ENCODE assay signal across 24 cellular contexts in genomic region chr7:3056713-3057388, GRCh38. TPM values are rescaled to one million over a fixed set of nuclear protein-coding genes. Genes with fewer than 3 reads are reported as not detected.
A peak's percentile ranks its signal among the peaks of the same experiment; 100 is the strongest.
DNase-seq lines count a peak whose midpoint lies in the region; ATAC-seq, FAIRE-seq and TF ChIP-seq lines count a peak whose summit lies in the region.
"Had no signal": no experiment of that assay in that cellular context is flagged by ENCODE, and none has a peak within 500 bp of the region (broad histone marks: within the 10 kb centered on the region; RNA-seq: fewer than 3 reads in every experiment).

No MANE protein-coding gene starts in this region.

- H2AFZ ChIP-seq in HepG2 (ENCODE audit: low read length), result no peak overlapping the region

- H4K20me1 ChIP-seq in HepG2 (ENCODE audit: insufficient read depth, low read length), result no peaks in the 10 kb centered on the region
- H4K20me1 ChIP-seq: BLaER1 had no signal

- H3K27ac ChIP-seq in HepG2 (ENCODE audit: extremely low read length, insufficient read depth, low read length), result no peak overlapping the region
- no peak overlapping the region for H3K27ac ChIP-seq in right lobe of liver
- H3K27ac ChIP-seq in muscle layer of duodenum (ENCODE audit: low read length), result no peak overlapping the region
- H3K27ac ChIP-seq: BLaER1, colonic mucosa, lower lobe of right lung, skin epidermis, uterus had no signal

- H3K4me3 ChIP-seq in HepG2 (replicated peaks in 1 of 3; ENCODE audit: insufficient read depth in 1 of 3, low read depth in 2 of 3, low read length in 3 of 3), result peak overlapping the region in 1 of 3 experiments; percentile 0; a peak in 1 of 6 replicates
- no peak overlapping the region for H3K4me3 ChIP-seq in right lobe of liver
- H3K4me3 ChIP-seq in muscle layer of duodenum (ENCODE audit: low read depth in 1 of 2, low read length in 2 of 2), result peak overlapping the region; percentile 27 to 32
- H3K4me3 ChIP-seq: BLaER1, colonic mucosa, lower lobe of right lung, skin epidermis, uterus had no signal

- in situ Hi-C loops in HepG2 (cut with HindIII; ENCODE audit: extremely low pct_ligation_motif_present, low pct_unique_long_range_greater_than_20kb), result no loop called here

- peak overlapping the region; percentile 54 for H3K4me2 ChIP-seq in HepG2 (ENCODE audit: low read depth, low read length)
- H3K4me2 ChIP-seq: BLaER1 had no signal

- H3K27me3 ChIP-seq in HepG2 (ENCODE audit: control insufficient read depth in 1 of 2, insufficient read depth in 2 of 2, low read length in 2 of 2), result peaks cover 5 to 32% of the 10 kb centered on the region in 2 experiments; a peak in 3 of 5 replicates
- no peaks in the 10 kb centered on the region for H3K27me3 ChIP-seq in right lobe of liver
- no peaks in the 10 kb centered on the region for H3K27me3 ChIP-seq in muscle layer of duodenum (ENCODE audit: low read depth, low read length)
- H3K27me3 ChIP-seq: BLaER1, colonic mucosa, uterus had no signal

- no peak for ATAC-seq in HepG2
- ATAC-seq in right lobe of liver, result no peak
- ATAC-seq: lower lobe of right lung; stimulated activated naive CD8-positive, alpha-beta T cell treated with anti-CD3 and anti-CD28 coated beads, Interleukin-15, amount 100 ng/mL, for 72 hours had no signal

- TF ChIP-seq CTCF in HepG2 (CRISPR knock-in tag; IDR thresholded peaks at IDR 0.05) (no peak), right lobe of liver (IDR thresholded peaks at IDR 0.05) (no peak)

- no peaks in the 10 kb centered on the region for H3K79me2 ChIP-seq in HepG2 (ENCODE audit: insufficient read depth, low read length)

- H3K36me3 ChIP-seq in HepG2 (replicated peaks in 1 of 2; ENCODE audit: control insufficient read depth in 1 of 2, insufficient read depth in 2 of 2, low read length in 2 of 2), result no peaks in the 10 kb centered on the region
- H3K36me3 ChIP-seq in right lobe of liver, result no peaks in the 10 kb centered on the region
- H3K36me3 ChIP-seq in muscle layer of duodenum (ENCODE audit: control insufficient read depth in 1 of 2, insufficient read depth in 2 of 2, low read length in 2 of 2), result no peaks in the 10 kb centered on the region
- H3K36me3 ChIP-seq: BLaER1, colonic mucosa, lower lobe of right lung, uterus had no signal

- no peak for FAIRE-seq in HepG2 (lab: Jason Lieb, UNC)
- FAIRE-seq: endometrium, H54 had no signal

- TF ChIP-seq POLR2A in HepG2 (IDR thresholded peaks at IDR 0.05; ENCODE audit: insufficient read depth in 1 of 2, low read depth in 2 of 2, low read length in 2 of 2), result no peak
- TF ChIP-seq POLR2A in right lobe of liver (IDR thresholded peaks at IDR 0.05), result no peak

- no peak for TF ChIP-seq EP300 in HepG2 (IDR thresholded peaks at IDR 0.05; ENCODE audit: low read depth in 2 of 2, low read length in 2 of 2)
- TF ChIP-seq EP300 in HepG2 (CRISPR knock-in tag; IDR thresholded peaks at IDR 0.05; ENCODE audit: borderline replicate concordance), result no peak

- no TSS peak for BruUV-seq in HepG2 (replicated peaks; lab: Mats Ljungman, UMichigan)

- TF ChIP-seq RAD21 in HepG2 (CRISPR knock-in tag; IDR thresholded peaks at IDR 0.05), result no peak

- POLR2A ChIA-PET in HepG2 (lab: Yijun Ruan, JAX), result no interaction called here

- CTCF ChIA-PET in HepG2 (lab: Yijun Ruan, JAX; ENCODE audit: low intra/inter-chr PET ratio, low total read pairs), result no interaction called here

- H3K9me3 ChIP-seq in HepG2 (ENCODE audit: low read length) (peaks cover 5% of the 10 kb centered on the region; the same call in 1 of the 2 replicates), right lobe of liver (no peaks in the 10 kb centered on the region), muscle layer of duodenum (ENCODE audit: control insufficient read depth in 1 of 2, low read length in 2 of 2) (peaks cover 0 to 13% of the 10 kb centered on the region in 2 donors)
- H3K9me3 ChIP-seq: colonic mucosa, lower lobe of right lung, uterus had no signal

- no peak overlapping the region for H3K9ac ChIP-seq in HepG2 (ENCODE audit: insufficient read depth, low read depth, low read length)
- H3K9ac ChIP-seq: BLaER1 had no signal

- H3K4me1 ChIP-seq in HepG2 (ENCODE audit: insufficient read depth, low read length) (peaks cover 16% of the 10 kb centered on the region), right lobe of liver (no peaks in the 10 kb centered on the region), muscle layer of duodenum (ENCODE audit: control insufficient read depth in 1 of 2, insufficient read depth in 2 of 2, low read length in 2 of 2) (peaks cover 0 to 4% of the 10 kb centered on the region in 2 donors)
- H3K4me1 ChIP-seq: colonic mucosa, lower lobe of right lung, uterus had no signal

- intact Hi-C loops in HepG2 (cut with micrococcal nuclease; ENCODE audit: unreplicated experiment) (no loop called here), right lobe of liver (cut with DNase I) (no loop called here)

- 9% methylated on average over 23 of the region's 24 CpGs for WGBS in HepG2 (ENCODE audit: low lambda C conversion rate)
- 47% methylated on average over 24 of the region's 24 CpGs for WGBS in right lobe of liver (ENCODE audit: insufficient coverage, low coverage, low lambda C conversion rate, missing lambda C conversion rate)

- DNase-seq in HepG2 (ENCODE audit: low spot score) (no peak), right lobe of liver (no peak), NCI-H748 treated with DMSO at 0.1 percent for 48 hours (lab: John Stamatoyannopoulos, UW) (peak; percentile 72), ecto neural progenitor cell (ENCODE audit: low spot score) (no peak), NCI-H446 treated with DMSO at 0.1 percent for 48 hours (lab: John Stamatoyannopoulos, UW) (no peak), mucosa of gallbladder (ENCODE audit: low spot score) (no peak)
- DNase-seq in activated CD4-positive, alpha-beta T cell treated with anti-CD3 and anti-CD28 coated beads for 1 hour, result no peak
- DNase-seq: activated CD4-positive, CD25-positive, alpha-beta regulatory T cell treated with anti-CD3 and anti-CD28 coated beads, Interleukin-2, amount 50 U/mL, for 72 hours; colonic mucosa; GF-D8; lower lobe of right lung; naive B cell; NCI-H1694 treated with DMSO at 0.1 percent for 48 hours; NK-92 treated with Interleukin-12 subunit alpha and Interleukin-12 subunit beta, amount 100 ng/mL, for 24 hours; stimulated activated CD4-positive, alpha-beta T cell treated with anti-CD3 and anti-CD28 coated beads, Interleukin-2, amount 100 ng/mL, for 48 hours; stimulated activated naive CD8-positive, alpha-beta T cell treated with anti-CD3 and anti-CD28 coated beads, Interleukin-15, amount 100 ng/mL, for 72 hours; T1000; uterus had no signal

TF ChIP-seq in HepG2, 621 proteins besides CTCF, POLR2A, EP300 and RAD21 (continues in another document):
- TF ChIP-seq ZNF780A (CRISPR knock-in tag; IDR thresholded peaks at IDR 0.05) (no peak), ZNF24 (IDR thresholded peaks at IDR 0.05) (no peak), GABPB1 (CRISPR knock-in tag; IDR thresholded peaks at IDR 0.05) (no peak), ZNF709 (CRISPR knock-in tag; IDR thresholded peaks at IDR 0.05) (no peak), NFIB (CRISPR knock-in tag; IDR thresholded peaks at IDR 0.05; ENCODE audit: borderline replicate concordance) (no peak), ZNF235 (CRISPR knock-in tag; IDR thresholded peaks at IDR 0.05; ENCODE audit: borderline replicate concordance) (no peak)

RNA-seq across cellular contexts. Expression of gene CARD11, which starts 13.2 kb away (rescaled TPM):
- total RNA-seq in HepG2 (2016; rRNA removed; fragmentation: Illumina TruSeq; extraction: Trizol) (not detected in 2 replicates), right lobe of liver (under 1 TPM; 0.37 to 0.90 (median 0.50) TPM), mucosa of gallbladder (35.8 TPM)
- not detected in 2 replicates for total RNA-seq in HepG2 (2016; cell fraction: cytosol; rRNA removed; fragmentation: Illumina TruSeq; extraction: Trizol; ENCODE audit: low read depth)
- not detected in 2 replicates for total RNA-seq in HepG2 (2016; cell fraction: insoluble cytoplasmic fraction; rRNA removed; fragmentation: Illumina TruSeq; extraction: Trizol)
- not detected in 2 replicates for total RNA-seq in HepG2 (2016; cell fraction: membrane; rRNA removed; fragmentation: Illumina TruSeq; extraction: Trizol)
- not detected in 2 replicates for total RNA-seq in HepG2 (2016; cell fraction: nucleus; rRNA removed; fragmentation: Illumina TruSeq; extraction: Trizol)
- 0.04 and 0.05 TPM in 2 replicates for polyA plus RNA-seq in HepG2 (2011; rRNA removed)
- polyA plus RNA-seq in HepG2 (2011; cell fraction: cytosol; rRNA removed), result 0.05 and 0.07 TPM in 2 replicates
- 0.12 and 0.40 TPM in 2 replicates for polyA plus RNA-seq in HepG2 (2011; cell fraction: nucleus; rRNA removed)
- polyA plus RNA-seq in HepG2 (2012), result 0.13 and 0.21 TPM in 2 replicates
- polyA plus RNA-seq in HepG2 (2016; cell fraction: cytosol; fragmentation: Illumina TruSeq; extraction: Trizol; ENCODE audit: low read depth), result not detected in 2 replicates
- not detected in 2 replicates for polyA plus RNA-seq in HepG2 (2016; cell fraction: insoluble cytoplasmic fraction; fragmentation: Illumina TruSeq; extraction: Trizol; ENCODE audit: low read depth)
- polyA plus RNA-seq in HepG2 (2016; cell fraction: membrane; fragmentation: Illumina TruSeq; extraction: Trizol; ENCODE audit: low read depth), result not detected in 2 replicates
- not detected in 2 replicates for polyA plus RNA-seq in HepG2 (2016; cell fraction: nucleus; fragmentation: Illumina TruSeq; extraction: Trizol; ENCODE audit: insufficient read depth, low read depth)
- polyA minus RNA-seq in HepG2 (2011; rRNA and poly(A)+ RNA removed; ENCODE audit: low replicate concordance), result 0.26 TPM in 1 of 2 replicates, not detected in the other
- not detected in 2 replicates for polyA minus RNA-seq in HepG2 (2011; cell fraction: cytosol; rRNA and poly(A)+ RNA removed)
- polyA minus RNA-seq in HepG2 (2011; cell fraction: nucleus; rRNA and poly(A)+ RNA removed), result 0.13 TPM in 1 of 2 replicates, not detected in the other
- total RNA-seq: RPMI7951 had no signal

Comparison
In these comparisons a context has a peak if more than half of its experiments do, and no peak if none do; other contexts are left out.
1. H3K4me3 ChIP-seq: peak in muscle layer of duodenum (2 of 2); none in right lobe of liver (0 of 3).
2. RNA of gene CARD11, which starts 13.2 kb away (total RNA-seq): 35.8 TPM in mucosa of gallbladder (single experiment); 0.37 to 0.90 TPM in right lobe of liver and not detected in HepG2; every median in the first group is over 10 times any median in the second.